In the genomic region with DNA sequence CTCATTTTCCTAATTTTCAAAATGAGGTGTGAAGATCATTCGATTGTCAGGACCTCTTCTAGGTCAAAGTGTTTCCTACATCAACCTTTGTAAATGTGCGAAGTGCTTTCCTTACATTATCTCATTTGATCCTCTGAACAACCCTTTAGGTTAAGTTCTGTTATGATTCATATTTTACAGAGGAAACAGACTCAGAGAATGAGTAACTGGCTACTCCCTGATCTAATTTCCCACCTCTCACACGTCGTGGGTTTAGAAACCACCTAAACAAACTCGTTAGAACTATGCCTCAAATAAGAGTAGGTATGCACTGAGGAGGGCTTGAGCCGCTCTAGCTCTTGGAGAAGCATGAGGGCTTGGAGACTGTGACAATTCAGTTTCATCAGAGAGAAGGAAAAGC, we compare ENCODE assay signal across 9 cellular contexts.
DNase-seq lines count a peak whose midpoint lies in the region; ATAC-seq and TF ChIP-seq lines count a peak whose summit lies in the region.
"Had no signal": no experiment of that assay in that cellular context is flagged by ENCODE, and none has a peak within 500 bp of the region (broad histone marks: within the 10 kb centered on the region; RNA-seq: fewer than 3 reads in every experiment).

No MANE protein-coding gene starts in this region.

- H3K4me1 Mint-ChIP-seq in activated T-cell treated with anti-CD3 and anti-CD28 coated beads, Interleukin-2, amount 50 U/mL, for 72 hours (ENCODE audit: low read depth) = peaks cover 40% of the 10 kb centered on the region

- H3K9me3 ChIP-seq in osteoblast (ENCODE audit: low read depth, low read length) = no peaks in the 10 kb centered on the region
- no peaks in the 10 kb centered on the region for H3K9me3 ChIP-seq in suprapubic skin
- no peaks in the 10 kb centered on the region for H3K9me3 ChIP-seq in stomach

- H4K20me1 ChIP-seq in osteoblast (ENCODE audit: insufficient read depth, low read length) = no peaks in the 10 kb centered on the region

- H3K27ac ChIP-seq in osteoblast (ENCODE audit: low read depth, low read length) (no peak overlapping the region), suprapubic skin (no peak overlapping the region), stomach (no peak overlapping the region)

- H3K36me3 Mint-ChIP-seq in activated T-cell treated with anti-CD3 and anti-CD28 coated beads, Interleukin-2, amount 50 U/mL, for 72 hours (ENCODE audit: insufficient read depth in 2 of 2) = no peaks in the 10 kb centered on the region

- peak overlapping the region; percentile 26 for H2AFZ ChIP-seq in osteoblast (ENCODE audit: low read length)

- H3K4me2 ChIP-seq in osteoblast (ENCODE audit: insufficient read depth, low read length) = no peak overlapping the region

- ATAC-seq in GM18511 (IDR thresholded peaks at IDR 0.05; ENCODE audit: unreplicated experiment) (peak; percentile 90), HG02610 (IDR thresholded peaks at IDR 0.05; ENCODE audit: unreplicated experiment) (peak; percentile 63), HG03025 (IDR thresholded peaks at IDR 0.05; ENCODE audit: low FRiP score, unreplicated experiment) (no peak)
- peak; percentile 98 to 99 for ATAC-seq in activated T-cell treated with anti-CD3 and anti-CD28 coated beads, Interleukin-2, amount 50 U/mL, for 72 hours (replicated peaks in 1 of 2)
- ATAC-seq: Panc1 had no signal

- H3K27me3 ChIP-seq in osteoblast (ENCODE audit: insufficient read depth, low read length) = no peaks in the 10 kb centered on the region
- no peaks in the 10 kb centered on the region for H3K27me3 ChIP-seq in suprapubic skin
- H3K27me3 ChIP-seq in stomach = no peaks in the 10 kb centered on the region

- no peak for TF ChIP-seq POLR2A in suprapubic skin (IDR thresholded peaks at IDR 0.05)
- TF ChIP-seq POLR2A in stomach (IDR thresholded peaks at IDR 0.05) = no peak

- peak overlapping the region; percentile 43 to 50 for H3K4me3 Mint-ChIP-seq in activated T-cell treated with anti-CD3 and anti-CD28 coated beads, Interleukin-2, amount 50 U/mL, for 72 hours

- H3K36me3 ChIP-seq in osteoblast (ENCODE audit: insufficient read depth, low read length) (no peaks in the 10 kb centered on the region), suprapubic skin (no peaks in the 10 kb centered on the region), stomach (no peaks in the 10 kb centered on the region)

- no peaks in the 10 kb centered on the region for H3K4me1 ChIP-seq in osteoblast (ENCODE audit: insufficient read depth, low read length)
- H3K4me1 ChIP-seq in suprapubic skin = peaks cover 14% of the 10 kb centered on the region
- peaks cover 0 to 23% (median 4%) of the 10 kb centered on the region in 4 donors for H3K4me1 ChIP-seq in stomach

- H3K27me3 Mint-ChIP-seq in activated T-cell treated with anti-CD3 and anti-CD28 coated beads, Interleukin-2, amount 50 U/mL, for 72 hours (ENCODE audit: low read depth) = no peaks in the 10 kb centered on the region

- no peaks in the 10 kb centered on the region for H3K79me2 ChIP-seq in osteoblast (ENCODE audit: insufficient read depth, low read length)

- intact Hi-C loops in stomach (cut with DNase I; ENCODE audit: low total_unique reads) = no loop called here

- H3K27ac Mint-ChIP-seq in activated T-cell treated with anti-CD3 and anti-CD28 coated beads, Interleukin-2, amount 50 U/mL, for 72 hours = no peak overlapping the region

- peak; percentile 53 to 59 for DNase-seq in activated T-cell treated with anti-CD3 and anti-CD28 coated beads, Interleukin-2, amount 50 U/mL, for 72 hours
- DNase-seq in osteoblast (ENCODE audit: insufficient read length, low spot score, missing footprints) = peak; percentile 62
- DNase-seq in suprapubic skin (ENCODE audit: low spot score in 2 of 2) = no peak
- DNase-seq in stomach = no peak
- DNase-seq: NCI-H1436 treated with DMSO at 0.1 percent for 48 hours had no signal

- 74% methylated on average over 6 of the region's 6 CpGs for WGBS in suprapubic skin
- WGBS in stomach, 5 donors = 58 to 80% (median 69%) methylated on average over 6 of the region's 6 CpGs

- H3K4me3 ChIP-seq in osteoblast (ENCODE audit: insufficient read depth, low read length) (no peak overlapping the region), suprapubic skin (no peak overlapping the region), stomach (no peak overlapping the region)

- TF ChIP-seq EP300 in suprapubic skin (IDR thresholded peaks at IDR 0.05) = no peak
- TF ChIP-seq EP300 in stomach (IDR thresholded peaks at IDR 0.05) = no peak

- no peaks in the 10 kb centered on the region for H3K9me3 Mint-ChIP-seq in activated T-cell treated with anti-CD3 and anti-CD28 coated beads, Interleukin-2, amount 50 U/mL, for 72 hours

- TF ChIP-seq CTCF in osteoblast (IDR thresholded peaks at IDR 0.05; ENCODE audit: extremely low read depth, low read depth, low read length) (no peak), suprapubic skin (IDR thresholded peaks at IDR 0.05) (no peak), stomach (IDR thresholded peaks at IDR 0.05) (no peak)

Comparison
In these comparisons a context has a peak if more than half of its experiments do, and no peak if none do; other contexts are left out.
1. DNase-seq: peak in activated T-cell treated with anti-CD3 and anti-CD28 coated beads, Interleukin-2, amount 50 U/mL, for 72 hours (2 of 2) and osteoblast (single experiment); none in suprapubic skin (0 of 2) and stomach (single experiment).